Comparison of ENCODE assay signal across 35 cellular contexts in genomic region chr9:10341057-10341456, GRCh38.
"Had no signal": no experiment of that assay in that cellular context is flagged by ENCODE, and none has a peak within 500 bp of the region (broad histone marks: within the 10 kb centered on the region; RNA-seq: fewer than 3 reads in every experiment).

No MANE protein-coding gene starts in this region.

- DNase-seq: Karpas-422, Kasumi-1, MG63, MM.1S, MV-4-11, NCI-H1048, NCI-H1092, NCI-H1092 treated with DMSO at 0.1 percent for 48 hours, NCI-H1105, NCI-H1105 treated with DMSO at 0.1 percent for 48 hours, NCI-H1417, NCI-H1417 treated with DMSO at 0.1 percent for 48 hours, NCI-H1436, NCI-H1436 treated with DMSO at 0.1 percent for 48 hours, NCI-H146, NCI-H1694, NCI-H1694 treated with DMSO at 0.1 percent for 48 hours, NCI-H187, NCI-H187 treated with DMSO at 0.1 percent for 48 hours, NCI-H1930, NCI-H2029, NCI-H2029 treated with DMSO at 0.1 percent for 48 hours, NCI-H2081, NCI-H2081 treated with DMSO at 0.1 percent for 48 hours, NCI-H2107, NCI-H2171, NCI-H2171 treated with DMSO at 0.1 percent for 48 hours, NCI-H2227 treated with DMSO at 0.1 percent for 48 hours, NCI-H226, NCI-H345, NCI-H446, NCI-H446 treated with DMSO at 0.1 percent for 48 hours, NCI-H510A, NCI-H510A treated with DMSO at 0.1 percent for 48 hours, NCI-H524 had no signal
